ENCODE assay signal across 8 cellular contexts in genomic region chr9:128340691-128341434, GRCh38. TPM values are rescaled to one million over a fixed set of nuclear protein-coding genes. Genes with fewer than 3 reads are reported as not detected.
DNase-seq lines count a peak whose midpoint lies in the region; ATAC-seq and TF ChIP-seq lines count a peak whose summit lies in the region.

No MANE protein-coding gene starts in this region.

- peak in 1 of 4 donors; percentile 14 for DNase-seq in body of pancreas
- no peak for DNase-seq in lower leg skin (ENCODE audit: low spot score in 2 of 2)
- no peak for DNase-seq in thyroid gland
- DNase-seq in NK-92 (lab: John Stamatoyannopoulos, UW; ENCODE audit: unreplicated experiment), result no peak
- DNase-seq in epidermal melanocyte (ENCODE audit: insufficient read length, low spot score), result no peak

- WGBS in body of pancreas, 2 donors, result 0 to 2% methylated on average over 7 to 46 of the region's 48 CpGs
- WGBS in lower leg skin, 2 donors, result 0 to 2% methylated on average over 13 to 34 of the region's 48 CpGs
- 0 to 3% methylated on average over 10 to 13 of the region's 48 CpGs for WGBS in thyroid gland, 2 donors

- H3K27ac ChIP-seq in BLaER1 treated with 17β-estradiol and CSF1 and Interleukin-3, amounts not matched to agents 10 nM and 100 nM, result peak overlapping the region; percentile 23 to 72 (median 51); a peak in 19 of 22 replicates
- H3K27ac ChIP-seq in KMS-11, result peak overlapping the region; percentile 22; the same call in 1 of the 2 replicates
- peak overlapping the region; percentile 65 to 85 (median 74) for H3K27ac ChIP-seq in body of pancreas
- H3K27ac ChIP-seq in thyroid gland, result peak overlapping the region in 1 of 3 donors; percentile 69

- H4K20me1 ChIP-seq in BLaER1 treated with 17β-estradiol and CSF1 and Interleukin-3, amounts not matched to agents 10 nM and 100 nM, result peaks cover 0 to 27% (median 14%) of the 10 kb centered on the region in 11 experiments; a peak in 10 of 22 replicates
- no peaks in the 10 kb centered on the region for H4K20me1 ChIP-seq in KMS-11 (ENCODE audit: insufficient read depth)

- peak overlapping the region; percentile 68 to 87 (median 82) for H3K9ac ChIP-seq in BLaER1 treated with 17β-estradiol and CSF1 and Interleukin-3, amounts not matched to agents 10 nM and 100 nM
- peak overlapping the region; percentile 37; the same call in 1 of the 2 replicates for H3K9ac ChIP-seq in KMS-11

- peak overlapping the region; percentile 71 to 90 (median 82) for H3K4me3 ChIP-seq in BLaER1 treated with 17β-estradiol and CSF1 and Interleukin-3, amounts not matched to agents 10 nM and 100 nM
- H3K4me3 ChIP-seq in KMS-11 (IDR thresholded peaks at IDR 0.05; ENCODE audit: insufficient read depth, low read depth, low read length), result no peak overlapping the region
- peak overlapping the region; percentile 72 to 85 for H3K4me3 ChIP-seq in body of pancreas
- H3K4me3 ChIP-seq in lower leg skin (ENCODE audit: low read depth, poor library complexity, severe bottlenecking), result peak overlapping the region; percentile 58
- H3K4me3 ChIP-seq in thyroid gland (replicated peaks in 1 of 3), result peak overlapping the region; percentile 4 to 79 (median 59)

- H3K27me3 ChIP-seq in BLaER1 treated with 17β-estradiol and CSF1 and Interleukin-3, amounts not matched to agents 10 nM and 100 nM, result no peaks in the 10 kb centered on the region
- H3K27me3 ChIP-seq in KMS-11 (ENCODE audit: insufficient read depth, low read depth) (no peaks in the 10 kb centered on the region), body of pancreas (no peaks in the 10 kb centered on the region), thyroid gland (no peaks in the 10 kb centered on the region)

- peak; percentile 32 for ATAC-seq in GM21367 (IDR thresholded peaks at IDR 0.05; ENCODE audit: unreplicated experiment)
- ATAC-seq in body of pancreas, result peak; percentile 4

- H3K4me1 ChIP-seq in BLaER1 treated with 17β-estradiol and CSF1 and Interleukin-3, amounts not matched to agents 10 nM and 100 nM, result peaks cover 0 to 16% (median 12%) of the 10 kb centered on the region in 10 experiments; a peak in 15 of 20 replicates
- H3K4me1 ChIP-seq in KMS-11 (ENCODE audit: low read depth, poor library complexity, severe bottlenecking), result peaks cover 14% of the 10 kb centered on the region
- H3K4me1 ChIP-seq in body of pancreas, result peaks cover 15% of the 10 kb centered on the region
- peaks cover 0 to 21% of the 10 kb centered on the region in 2 donors for H3K4me1 ChIP-seq in thyroid gland

- no peaks in the 10 kb centered on the region for H3K79me2 ChIP-seq in KMS-11 (ENCODE audit: insufficient read depth, low read depth)

- peak overlapping the region; percentile 93 for H2AFZ ChIP-seq in KMS-11 (ENCODE audit: low read depth)

- TF ChIP-seq CTCF in KMS-11 (conservative IDR thresholded peaks at IDR 0.05; ENCODE audit: low read depth, low read length) (no peak), body of pancreas (IDR thresholded peaks at IDR 0.05) (no peak), lower leg skin (IDR thresholded peaks at IDR 0.05) (no peak), thyroid gland (IDR thresholded peaks at IDR 0.05) (peak in 1 of 6 experiments; percentile 2)

- peak overlapping the region; percentile 93 to 99 (median 99) for H3K4me2 ChIP-seq in BLaER1 treated with 17β-estradiol and CSF1 and Interleukin-3, amounts not matched to agents 10 nM and 100 nM
- peak overlapping the region; percentile 88 for H3K4me2 ChIP-seq in KMS-11

- H3K9me3 ChIP-seq in BLaER1 treated with 17β-estradiol and CSF1 and Interleukin-3, amounts not matched to agents 10 nM and 100 nM (replicated peaks in 1 of 11), result no peaks in the 10 kb centered on the region
- H3K9me3 ChIP-seq in body of pancreas, result no peaks in the 10 kb centered on the region
- no peaks in the 10 kb centered on the region for H3K9me3 ChIP-seq in thyroid gland

- TF ChIP-seq POLR2A in body of pancreas (IDR thresholded peaks at IDR 0.05), result no peak
- no peak for TF ChIP-seq POLR2A in lower leg skin (IDR thresholded peaks at IDR 0.05)
- no peak for TF ChIP-seq POLR2A in thyroid gland (IDR thresholded peaks at IDR 0.05)

- peaks cover 33 to 41% (median 38%) of the 10 kb centered on the region in 11 experiments for H3K36me3 ChIP-seq in BLaER1 treated with 17β-estradiol and CSF1 and Interleukin-3, amounts not matched to agents 10 nM and 100 nM
- H3K36me3 ChIP-seq in KMS-11 (ENCODE audit: insufficient read depth), result no peaks in the 10 kb centered on the region
- H3K36me3 ChIP-seq in body of pancreas (replicated peaks in 1 of 2; ENCODE audit: insufficient read depth in 1 of 2, low read depth in 2 of 2), result peaks cover 0 to 9% of the 10 kb centered on the region in 2 donors
- H3K36me3 ChIP-seq in thyroid gland, result peaks cover 15 to 29% of the 10 kb centered on the region in 2 donors

- intact Hi-C loops in body of pancreas (cut with DNase I), result no loop called here
- intact Hi-C loops in lower leg skin (cut with DNase I; ENCODE audit: low total_unique reads), result loop anchor here (5.0 kb wide), 1 partner anchor 54 kb away; no protein-coding TSS in a partner anchor
- intact Hi-C loops in thyroid gland (cut with DNase I), result loop anchor here (2.0 kb wide), 1 partner anchor 46 kb away; no protein-coding TSS in a partner anchor

RNA-seq across cellular contexts. Expression of gene SLC27A4, which starts 0.5 kb away (rescaled TPM):
- 10 to 100 TPM; 15.0 to 17.1 TPM for total RNA-seq in body of pancreas
- total RNA-seq in lower leg skin, result 100 to 1,000 TPM in 1 of 4 donors, 10 to 100 TPM in 3; 64.7 to 105 (median 73.3) TPM
- total RNA-seq in thyroid gland, result 10 to 100 TPM; 15.9 to 38.4 (median 30.4) TPM

RNA-seq across cellular contexts. Expression of gene COQ4, which starts 18.2 kb away (rescaled TPM):
- total RNA-seq in body of pancreas (10 to 100 TPM; 37.4 to 89.7 TPM), lower leg skin (100 to 1,000 TPM in 2 of 4 donors, 10 to 100 TPM in 2; 80.4 to 120 (median 99.4) TPM), thyroid gland (100 to 1,000 TPM in 3 of 4 donors, 10 to 100 TPM in 1; 71.8 to 137 (median 108) TPM)

RNA-seq across cellular contexts. Expression of gene TRUB2, which starts 18.6 kb away (rescaled TPM):
- 10 to 100 TPM in 1 of 2 donors, 1 to 10 TPM in 1; 6.3 to 11.4 TPM for total RNA-seq in body of pancreas
- total RNA-seq in lower leg skin, result 10 to 100 TPM; 10.8 to 13.9 (median 11.5) TPM
- 10 to 100 TPM in 3 of 4 donors, 1 to 10 TPM in 1; 8.3 to 19.2 (median 16.6) TPM for total RNA-seq in thyroid gland

RNA-seq across cellular contexts. Expression of gene URM1, which starts 30.3 kb away (rescaled TPM):
- total RNA-seq in body of pancreas (10 to 100 TPM; 15.6 to 23.4 TPM), lower leg skin (10 to 100 TPM; 24.3 to 37.7 (median 31.1) TPM), thyroid gland (10 to 100 TPM; 24.3 to 39.4 (median 31.2) TPM)
